ENCODE assay signal across 8 cellular contexts in the genomic region with DNA sequence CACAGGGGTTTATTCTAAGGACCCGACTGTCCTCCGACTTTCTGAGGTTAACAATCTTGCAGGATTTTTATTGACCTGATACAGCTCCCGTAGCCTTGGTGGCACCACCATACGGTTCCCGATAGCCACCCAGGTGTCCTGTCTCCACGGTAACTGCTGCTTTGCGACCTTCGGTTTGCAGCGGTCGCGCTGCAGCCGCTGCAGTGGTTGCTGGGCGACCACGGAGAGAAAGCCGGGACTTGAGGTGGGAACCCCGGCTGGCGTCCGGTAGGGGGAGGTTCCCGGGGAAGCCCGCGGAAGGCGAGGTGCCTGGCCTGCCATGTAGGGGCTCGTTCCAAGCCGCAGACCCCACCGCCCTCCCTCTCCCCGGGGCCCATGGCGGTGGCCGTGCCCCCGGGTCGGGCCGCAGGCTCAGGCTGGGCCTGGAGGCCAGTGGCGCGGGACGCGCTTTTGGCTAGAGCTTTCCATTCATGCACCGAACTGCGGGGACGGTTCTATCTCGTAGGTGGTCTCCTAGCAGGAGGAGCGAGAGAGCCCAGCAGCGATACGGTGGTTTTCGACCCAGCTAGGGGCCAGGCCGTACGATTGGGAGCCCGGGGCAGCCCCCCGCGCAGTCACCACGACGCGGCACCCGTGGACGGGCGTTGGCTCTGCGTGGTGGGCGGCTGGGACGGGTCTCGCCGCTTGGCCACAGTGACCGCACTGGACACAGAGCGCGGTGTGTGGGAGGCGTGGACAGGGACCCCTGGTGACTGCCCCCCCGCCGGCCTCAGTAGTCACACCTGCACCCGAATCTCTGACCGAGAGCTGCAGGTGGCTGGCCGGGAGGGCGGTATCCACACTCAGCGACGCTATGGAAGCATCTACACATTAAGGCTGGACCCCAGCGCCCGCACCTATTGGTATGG. TPM values are rescaled to one million over a fixed set of nuclear protein-coding genes. Genes with fewer than 3 reads are reported as not detected.
DNase-seq lines count a peak whose midpoint lies in the region; ATAC-seq, FAIRE-seq and TF ChIP-seq lines count a peak whose summit lies in the region.

A gene with protein sequence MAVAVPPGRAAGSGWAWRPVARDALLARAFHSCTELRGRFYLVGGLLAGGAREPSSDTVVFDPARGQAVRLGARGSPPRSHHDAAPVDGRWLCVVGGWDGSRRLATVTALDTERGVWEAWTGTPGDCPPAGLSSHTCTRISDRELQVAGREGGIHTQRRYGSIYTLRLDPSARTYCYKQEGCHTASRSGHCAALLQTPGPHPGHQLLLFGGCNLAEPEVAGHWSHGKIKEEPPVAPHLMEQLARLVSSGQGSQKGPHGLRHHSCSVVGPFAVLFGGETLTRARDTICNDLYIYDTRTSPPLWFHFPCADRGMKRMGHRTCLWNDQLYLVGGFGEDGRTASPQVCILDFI (plus strand): TSS at position 201 of the 908 bp plus-strand sequence. CDS start 175 bp downstream, at position 376.

- peak; percentile 64 to 75 for DNase-seq in A549 (ENCODE audit: low read depth in 1 of 2, low spot score in 1 of 2)
- peak; percentile 69 for DNase-seq in NCI-H524 treated with DMSO at 0.1 percent for 48 hours (lab: John Stamatoyannopoulos, UW)
- DNase-seq in activated T-cell treated with anti-CD3 and anti-CD28 coated beads, Interleukin-2, amount 50 U/mL, for 48 hours = peak; percentile 79 to 83
- DNase-seq in stimulated activated effector memory CD8-positive, alpha-beta T cell treated with anti-CD3 and anti-CD28 coated beads, Interleukin-12 subunit alpha, Interleukin-12 subunit beta, amount 100 ng/mL, for 72 hours (ENCODE audit: low spot score in 2 of 2) = peak; percentile 37 to 90

- peak within 1 kb of the TSS; percentile 50 for H3K9ac ChIP-seq in mucosa of stomach (ENCODE audit: low read length)

- H3K4me3 Mint-ChIP-seq in stimulated activated effector memory CD8-positive, alpha-beta T cell treated with anti-CD3 and anti-CD28 coated beads, Interleukin-12 subunit alpha, Interleukin-12 subunit beta, amount 100 ng/mL, for 72 hours = peak within 1 kb of the TSS; percentile 78

- peaks cover 8% of the 10 kb centered on the region for H3K36me3 ChIP-seq in mucosa of stomach (ENCODE audit: control insufficient read depth, insufficient read depth, low read length)

- TF ChIP-seq EP300 in A549 (IDR thresholded peaks at IDR 0.05) = no peak

- H3K4me1 ChIP-seq in A549 = peaks cover 12% of the 10 kb centered on the region; the same call in 2 of the 3 replicates
- peaks cover 9% of the 10 kb centered on the region for H3K4me1 ChIP-seq in mucosa of stomach (ENCODE audit: control insufficient read depth, insufficient read depth, low read length)

- H3K27me3 ChIP-seq in mucosa of stomach (ENCODE audit: control insufficient read depth, insufficient read depth, low read length) = no peaks in the 10 kb centered on the region

- peak within 1 kb of the TSS; percentile 58 for H3K4me2 ChIP-seq in A549

- H3K9me3 ChIP-seq in A549 (no peaks in the 10 kb centered on the region), mucosa of stomach (ENCODE audit: control insufficient read depth, low read length) (no peaks in the 10 kb centered on the region)

- CTCF ChIA-PET in A549 (lab: Yijun Ruan, JAX) = interaction anchor here (0.6 to 9.7 kb wide), 45 partner anchors 9 to 834 kb away, joined by 3 to 319 read pairs (median 7); a partner anchor contains a TSS

- ATAC-seq in A549 = peak; percentile 73 to 78
- ATAC-seq in GM18867 (IDR thresholded peaks at IDR 0.05; ENCODE audit: unreplicated experiment) = peak; percentile 75
- peak; percentile 76 for ATAC-seq in HG03066 (IDR thresholded peaks at IDR 0.05; ENCODE audit: low read depth, unreplicated experiment)
- ATAC-seq in esophagus mucosa = peak; percentile 72
- ATAC-seq in stimulated activated effector memory CD8-positive, alpha-beta T cell treated with anti-CD3 and anti-CD28 coated beads, Interleukin-12 subunit alpha, Interleukin-12 subunit beta, amount 100 ng/mL, for 72 hours = peak; percentile 79

- peak within 1 kb of the TSS; percentile 84 for H3K27ac Mint-ChIP-seq in stimulated activated effector memory CD8-positive, alpha-beta T cell treated with anti-CD3 and anti-CD28 coated beads, Interleukin-12 subunit alpha, Interleukin-12 subunit beta, amount 100 ng/mL, for 72 hours

- no peak for TF ChIP-seq CTCF in A549 (IDR thresholded peaks at IDR 0.05)

- peak within 1 kb of the TSS; percentile 59 to 86 for H3K27ac ChIP-seq in A549

- no peak for TF ChIP-seq POLR2A in A549 (IDR thresholded peaks at IDR 0.05; ENCODE audit: low read length)

- POLR2A ChIA-PET in A549 (lab: Yijun Ruan, JAX) = interaction anchor here (0.9 to 2.2 kb wide), 5 partner anchors 19 to 106 kb away, joined by 3 to 6 read pairs (median 5); a partner anchor contains a TSS

- peaks cover 51% of the 10 kb centered on the region for H3K4me1 Mint-ChIP-seq in stimulated activated effector memory CD8-positive, alpha-beta T cell treated with anti-CD3 and anti-CD28 coated beads, Interleukin-12 subunit alpha, Interleukin-12 subunit beta, amount 100 ng/mL, for 72 hours

- H3K4me3 ChIP-seq in A549 = peak within 1 kb of the TSS; percentile 41
- peak within 1 kb of the TSS; percentile 46 for H3K4me3 ChIP-seq in mucosa of stomach (ENCODE audit: low read length)

- H3K36me3 Mint-ChIP-seq in stimulated activated effector memory CD8-positive, alpha-beta T cell treated with anti-CD3 and anti-CD28 coated beads, Interleukin-12 subunit alpha, Interleukin-12 subunit beta, amount 100 ng/mL, for 72 hours = peaks cover 68% of the 10 kb centered on the region

- WGBS in A549 (ENCODE audit: missing lambda C conversion rate) = 75% methylated on average over 40 of the region's 73 CpGs

- no peak for FAIRE-seq in A549 (lab: Jason Lieb, UNC)

- no peaks in the 10 kb centered on the region for H3K9me3 Mint-ChIP-seq in stimulated activated effector memory CD8-positive, alpha-beta T cell treated with anti-CD3 and anti-CD28 coated beads, Interleukin-12 subunit alpha, Interleukin-12 subunit beta, amount 100 ng/mL, for 72 hours

- no peak for TF ChIP-seq RAD21 in A549 (conservative IDR thresholded peaks at IDR 0.05 in 1 of 2, IDR thresholded peaks at IDR 0.05 in 1 of 2)

TF ChIP-seq in A549, 52 proteins besides CTCF, POLR2A, EP300 and RAD21:
- no peak for TF ChIP-seq JUNB (IDR thresholded peaks at IDR 0.05)
- TF ChIP-seq RARB (CRISPR knock-in tag; IDR thresholded peaks at IDR 0.05) = no peak
- TF ChIP-seq BHLHE40 (IDR thresholded peaks at IDR 0.05; ENCODE audit: low read depth, low read length) = no peak

RNA-seq across cellular contexts. Expression of the gene that starts here (rescaled TPM):
- polyA plus RNA-seq in A549 (2011; rRNA removed) = 3.6 and 4.6 TPM in 2 replicates
- 1.9 and 2.3 TPM in 2 replicates for polyA plus RNA-seq in A549 (2012; cell fraction: cytosol; rRNA removed)
- 2.8 and 3.9 TPM in 2 replicates for polyA plus RNA-seq in A549 (2012; cell fraction: nucleus; rRNA removed)
- 0.93 to 2.0 TPM (median 1.2 TPM) in 3 replicates for polyA plus RNA-seq in A549 (2017; fragmentation: RNase III; extraction: RNeasy Plus Mini Kit Qiagen cat#74134 plus additional on column Dnase treatment)
- polyA minus RNA-seq in A549 (2011; rRNA and poly(A)+ RNA removed) = 0.70 and 2.2 TPM in 2 replicates
- total RNA-seq in esophagus mucosa = 4.5 TPM

Comparison
In these comparisons a context has a peak if more than half of its experiments do, and no peak if none do; other contexts are left out.
1. Peak in every context shown above with its lines: DNase-seq, ATAC-seq, H3K4me3 ChIP-seq and H3K27ac ChIP-seq.